Comparison of ENCODE assay signal across 11 cellular contexts in the genomic region with DNA sequence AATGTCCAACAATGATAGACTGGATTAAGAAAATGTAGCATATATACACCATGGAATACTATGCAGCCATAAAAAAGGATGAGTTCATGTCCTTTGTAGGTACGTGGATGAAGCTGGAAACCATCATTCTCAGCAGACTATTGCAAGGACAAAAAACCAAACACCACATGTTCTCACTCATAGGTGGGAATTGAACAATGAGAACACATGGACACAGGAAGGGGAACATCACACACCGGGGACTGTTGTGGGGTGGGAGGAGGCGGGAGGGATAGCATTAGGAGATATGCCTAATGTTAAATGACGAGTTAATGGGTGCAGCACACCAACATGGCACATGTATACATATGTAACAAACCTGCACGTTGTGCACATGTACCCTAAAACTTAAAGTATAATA. TPM values are rescaled to one million over a fixed set of nuclear protein-coding genes. Genes with fewer than 3 reads are reported as not detected.
"Had no signal": no experiment of that assay in that cellular context is flagged by ENCODE, and none has a peak within 500 bp of the region (broad histone marks: within the 10 kb centered on the region; RNA-seq: fewer than 3 reads in every experiment).

No MANE protein-coding gene starts in this region.

RNA-seq across cellular contexts. Expression of a gene that starts 24.6 kb away (rescaled TPM):
- total RNA-seq: OCI-LY7, PC-9, Peyer's patch, Right ventricle myocardium inferior, Right ventricle myocardium superior, RPMI7951, SJCRH30, SJSA1, SK-MEL-5, T-cell had no signal
- polyA plus RNA-seq: SK-N-SH had no signal
